ENCODE assay signal across 2 cellular contexts in genomic region chr17:82034371-82035011, GRCh38.
TF ChIP-seq lines count a peak whose summit lies in the region.

No MANE protein-coding gene starts in this region.

TF ChIP-seq in HCT116, 20 proteins besides CTCF, POLR2A, EP300 and RAD21:
- TF ChIP-seq TCF7L2 (IDR thresholded peaks at IDR 0.05; ENCODE audit: borderline replicate concordance, extremely low read depth, insufficient read depth, insufficient read length) (no peak), YY1 (IDR thresholded peaks at IDR 0.05; ENCODE audit: extremely low read depth, insufficient replicate concordance, low read depth, low read length) (no peak), SIN3A (IDR thresholded peaks at IDR 0.05; ENCODE audit: low read depth) (no peak)

TF ChIP-seq in liver, 16 proteins besides CTCF, POLR2A, EP300 and RAD21:
- no peak for TF ChIP-seq JUND (IDR thresholded peaks at IDR 0.05)
- peak; percentile 52 for TF ChIP-seq SP1 (IDR thresholded peaks at IDR 0.05)
- TF ChIP-seq, protein P1, sequence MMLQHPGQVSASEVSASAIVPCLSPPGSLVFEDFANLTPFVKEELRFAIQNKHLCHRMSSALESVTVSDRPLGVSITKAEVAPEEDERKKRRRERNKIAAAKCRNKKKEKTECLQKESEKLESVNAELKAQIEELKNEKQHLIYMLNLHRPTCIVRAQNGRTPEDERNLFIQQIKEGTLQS (IDR thresholded peaks at IDR 0.05): no peak
- TF ChIP-seq RXRA (IDR thresholded peaks at IDR 0.05): peak; percentile 12 to 37
- peak in 1 of 2 donors; percentile 4 for TF ChIP-seq HNF4A (conservative IDR thresholded peaks at IDR 0.05)
